13 cellular contexts compared by ENCODE assay signal in genomic region chr6:116404706-116405105, GRCh38. TPM values are rescaled to one million over a fixed set of nuclear protein-coding genes. Genes with fewer than 3 reads are reported as not detected.
DNase-seq lines count a peak whose midpoint lies in the region; ATAC-seq and TF ChIP-seq lines count a peak whose summit lies in the region.
"Had no signal": no experiment of that assay in that cellular context is flagged by ENCODE, and none has a peak within 500 bp of the region (broad histone marks: within the 10 kb centered on the region; RNA-seq: fewer than 3 reads in every experiment).

No MANE protein-coding gene starts in this region.

- H3K4me1 ChIP-seq in OCI-LY3 (ENCODE audit: low read length) (peaks cover 78% of the 10 kb centered on the region), osteoblast (ENCODE audit: insufficient read depth, low read length) (peaks cover 52% of the 10 kb centered on the region)

- CTCF ChIA-PET in AG04450 (lab: Charles Lee) = interaction anchor here (1.0 to 1.9 kb wide), 3 partner anchors 117 to 136 kb away, joined by 3 to 7 read pairs (median 4); no protein-coding TSS in a partner anchor

- H3K27me3 ChIP-seq in AG04450 (ENCODE audit: control insufficient read depth, insufficient read depth, low read length) (no peaks in the 10 kb centered on the region), OCI-LY3 (ENCODE audit: low read depth, low read length) (no peaks in the 10 kb centered on the region), osteoblast (ENCODE audit: insufficient read depth, low read length) (no peaks in the 10 kb centered on the region)

- H2AFZ ChIP-seq in OCI-LY3 (ENCODE audit: low read depth, low read length) (no peak overlapping the region), osteoblast (ENCODE audit: low read length) (no peak overlapping the region)

- POLR2A ChIA-PET in AG04450 (lab: Yijun Ruan, JAX) = interaction anchor here (0.7 to 1.2 kb wide), 3 partner anchors 31 to 43 kb away, joined by 3 to 5 read pairs (median 5); partner anchors contain the start of gene DSE

- no peaks in the 10 kb centered on the region for H4K20me1 ChIP-seq in OCI-LY3 (ENCODE audit: insufficient read depth, low read length)
- peaks cover 4% of the 10 kb centered on the region for H4K20me1 ChIP-seq in osteoblast (ENCODE audit: insufficient read depth, low read length)

- no peaks in the 10 kb centered on the region for H3K9me3 ChIP-seq in AG04450 (ENCODE audit: control insufficient read depth, insufficient read depth, low read length)
- H3K9me3 ChIP-seq in OCI-LY3 (ENCODE audit: insufficient read depth, low read length) = no peaks in the 10 kb centered on the region
- no peaks in the 10 kb centered on the region for H3K9me3 ChIP-seq in osteoblast (ENCODE audit: low read depth, low read length)

- peak overlapping the region; percentile 66 for H3K27ac ChIP-seq in AG04450 (ENCODE audit: low read depth, low read length)
- peak overlapping the region; percentile 100 for H3K27ac ChIP-seq in OCI-LY3 (ENCODE audit: low read length)
- peak overlapping the region; percentile 87 for H3K27ac ChIP-seq in osteoblast (ENCODE audit: low read depth, low read length)

- H3K79me2 ChIP-seq in OCI-LY3 (ENCODE audit: low read length) = peaks cover 92% of the 10 kb centered on the region
- peaks cover 76% of the 10 kb centered on the region for H3K79me2 ChIP-seq in osteoblast (ENCODE audit: insufficient read depth, low read length)

- H3K36me3 ChIP-seq in OCI-LY3 (replicated peaks; ENCODE audit: low read depth, low read length) (peaks cover 25% of the 10 kb centered on the region), osteoblast (ENCODE audit: insufficient read depth, low read length) (peaks cover 17% of the 10 kb centered on the region)

- DNase-seq in AG04450 (ENCODE audit: low read depth, low spot score) (no peak), fibroblast of pulmonary artery (ENCODE audit: low read depth) (peak; percentile 59), osteoblast (ENCODE audit: insufficient read length, low spot score, missing footprints) (no peak), DMS153 treated with DMSO at 0.1 percent for 48 hours (lab: John Stamatoyannopoulos, UW; ENCODE audit: unreplicated experiment) (no peak), inferior parietal cortex (ENCODE audit: extremely low spot score) (no peak), midbrain (lab: John Stamatoyannopoulos, UW) (no peak)
- DNase-seq: ACHN; activated CD4-positive, alpha-beta T cell treated with anti-CD3 and anti-CD28 coated beads, Interleukin-2, amount 50 U/mL, for 1 hour; aorta; stimulated activated CD4-positive, alpha-beta T cell treated with anti-CD3 and anti-CD28 coated beads, Interleukin-12 subunit alpha, Interleukin-12 subunit beta, amount 100 ng/mL, for 4 hours; T-helper 17 cell had no signal

- H3K4me2 ChIP-seq in OCI-LY3 (ENCODE audit: low read length) = peak overlapping the region; percentile 85
- H3K4me2 ChIP-seq in osteoblast (ENCODE audit: insufficient read depth, low read length) = peak overlapping the region; percentile 64

- ATAC-seq in HG02678 (IDR thresholded peaks at IDR 0.05; ENCODE audit: unreplicated experiment) = no peak
- ATAC-seq: T-helper 17 cell had no signal

- peak overlapping the region; percentile 66 for H3K9ac ChIP-seq in OCI-LY3 (ENCODE audit: low read length)

- TF ChIP-seq CTCF in AG04450 (IDR thresholded peaks at IDR 0.05; ENCODE audit: low read depth, low read length) (no peak), OCI-LY3 (IDR thresholded peaks at IDR 0.05; ENCODE audit: low read depth, low read length) (no peak), fibroblast of pulmonary artery (IDR thresholded peaks at IDR 0.05; ENCODE audit: low read length, missing control alignments) (no peak), osteoblast (IDR thresholded peaks at IDR 0.05; ENCODE audit: extremely low read depth, low read depth, low read length) (no peak)

- no peak overlapping the region for H3K4me3 ChIP-seq in AG04450 (ENCODE audit: low read depth, low read length)
- peak overlapping the region; percentile 59 for H3K4me3 ChIP-seq in OCI-LY3 (ENCODE audit: low read length)
- peak overlapping the region; percentile 8 for H3K4me3 ChIP-seq in fibroblast of pulmonary artery (replicated peaks; ENCODE audit: low read depth, low read length)
- H3K4me3 ChIP-seq in osteoblast (ENCODE audit: insufficient read depth, low read length) = no peak overlapping the region

RNA-seq across cellular contexts. Expression of gene DSE, which starts 34.0 kb away (rescaled TPM):
- polyA plus RNA-seq in AG04450 (2011; rRNA removed) = 85.7 and 86.2 TPM in 2 replicates
- polyA minus RNA-seq in AG04450 (2011; rRNA and poly(A)+ RNA removed) = 102 and 117 TPM in 2 replicates
- 193 and 229 TPM in 2 replicates for total RNA-seq in osteoblast

RNA-seq across cellular contexts. Expression of gene CALHM6, which starts 56.5 kb away (rescaled TPM):
- 0.51 and 0.81 TPM in 2 replicates for polyA plus RNA-seq in AG04450 (2011; rRNA removed)
- polyA minus RNA-seq in AG04450 (2011; rRNA and poly(A)+ RNA removed) = not detected in 2 replicates
- total RNA-seq in osteoblast = 0.72 and 0.88 TPM in 2 replicates

Comparison
In these comparisons a context has a peak if more than half of its experiments do, and no peak if none do; other contexts are left out.
1. H3K4me3 ChIP-seq: peak in OCI-LY3 (single experiment) and fibroblast of pulmonary artery (single experiment); none in AG04450 (single experiment) and osteoblast (single experiment).
2. Peak in every context shown above with its lines, with median percentiles within 50 percentile points of each other: H3K27ac ChIP-seq.